Comparison of ENCODE assay signal across 15 cellular contexts in the genomic region with DNA sequence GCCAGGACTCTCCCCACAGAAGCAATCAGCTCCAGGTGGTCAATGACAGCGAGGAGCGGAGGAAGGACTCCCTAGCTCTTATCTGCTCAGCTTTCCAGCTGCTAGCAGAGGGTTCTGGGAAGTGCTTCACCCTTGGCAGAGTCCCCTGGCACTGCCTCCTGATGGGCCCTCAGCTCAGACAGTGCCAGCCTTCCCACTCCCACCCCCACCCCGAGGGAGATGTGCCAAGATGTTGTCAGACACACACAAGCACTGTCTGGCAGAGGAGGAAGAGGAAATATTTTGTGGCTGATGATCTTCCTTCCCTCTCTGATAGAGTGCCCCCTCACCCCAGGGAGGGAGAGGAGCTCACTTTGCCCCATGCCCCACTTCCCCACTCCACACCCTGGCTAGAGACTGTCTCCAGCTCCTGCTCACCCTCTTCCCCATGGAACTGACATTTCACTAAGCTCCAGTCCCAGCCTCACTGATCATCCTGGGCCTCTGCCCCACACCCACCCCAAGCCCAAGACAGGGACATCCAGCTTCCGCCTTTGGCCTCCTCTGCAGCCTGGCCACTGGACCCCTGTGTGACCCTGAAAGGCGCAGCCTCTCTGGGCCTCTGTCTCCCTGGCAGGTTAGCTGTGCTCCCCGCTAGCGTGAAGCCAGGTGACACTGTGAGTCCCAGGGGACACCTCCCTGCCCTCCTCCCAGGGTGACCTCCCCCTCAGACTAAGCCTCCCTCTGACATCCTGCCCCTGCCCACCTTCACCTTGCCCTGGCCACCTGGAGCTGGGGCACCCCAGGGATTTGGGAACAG. TPM values are rescaled to one million over a fixed set of nuclear protein-coding genes. Genes with fewer than 3 reads are reported as not detected.
DNase-seq lines count a peak whose midpoint lies in the region; ATAC-seq and TF ChIP-seq lines count a peak whose summit lies in the region.
"Had no signal": no experiment of that assay in that cellular context is flagged by ENCODE, and none has a peak within 500 bp of the region (broad histone marks: within the 10 kb centered on the region; RNA-seq: fewer than 3 reads in every experiment).

No MANE protein-coding gene starts in this region.

- H3K27me3 Mint-ChIP-seq in activated CD4-positive, alpha-beta T cell treated with anti-CD3 and anti-CD28 coated beads, Interleukin-2, amount 10 ng/mL, durations not matched to agents 7 days and 5 days: peaks cover 5% of the 10 kb centered on the region
- peaks cover 7% of the 10 kb centered on the region for H3K27me3 Mint-ChIP-seq in endodermal cell (ENCODE audit: insufficient read depth)
- H3K27me3 Mint-ChIP-seq in CD8-positive, alpha-beta T cell (ENCODE audit: low read depth): peaks cover 3% of the 10 kb centered on the region

- H3K27ac ChIP-seq in endodermal cell (ENCODE audit: low read depth, low read length): no peak overlapping the region
- H3K27ac ChIP-seq in uterus: no peak overlapping the region
- no peak overlapping the region for H3K27ac ChIP-seq in CD8-positive, alpha-beta T cell (ENCODE audit: low read depth, low read length)

- no peaks in the 10 kb centered on the region for H3K9me3 ChIP-seq in endodermal cell (ENCODE audit: control insufficient read depth, low read length)
- no peaks in the 10 kb centered on the region for H3K9me3 ChIP-seq in uterus
- no peaks in the 10 kb centered on the region for H3K9me3 ChIP-seq in CD8-positive, alpha-beta T cell (ENCODE audit: low read length)
- H3K9me3 ChIP-seq: stomach had no signal

- 92 to 94% methylated on average over 2 to 7 of the region's 7 CpGs for WGBS in endodermal cell (ENCODE audit: insufficient coverage in 1 of 2, insufficient read length in 1 of 2), 2 experiments

- H3K4me1 ChIP-seq in endodermal cell (ENCODE audit: control insufficient read depth, insufficient read depth, low read length): no peaks in the 10 kb centered on the region
- peaks cover 0 to 6% of the 10 kb centered on the region in 2 donors for H3K4me1 ChIP-seq in uterus
- no peaks in the 10 kb centered on the region for H3K4me1 ChIP-seq in CD8-positive, alpha-beta T cell (ENCODE audit: insufficient read depth, low read length)

- TF ChIP-seq POLR2A in uterus (IDR thresholded peaks at IDR 0.05): no peak

- intact Hi-C loops in uterus (cut with DNase I; ENCODE audit: low total_unique reads): no loop called here
- intact Hi-C loops in CD8-positive, alpha-beta T cell (cut with DNase I, micrococcal nuclease): no loop called here

- H3K4me3 ChIP-seq in endodermal cell (ENCODE audit: low read length) (no peak overlapping the region), uterus (no peak overlapping the region)
- H3K4me3 ChIP-seq in CD8-positive, alpha-beta T cell (ENCODE audit: low read depth, low read length): no peak overlapping the region
- H3K4me3 ChIP-seq: stomach had no signal

- TF ChIP-seq CTCF in endodermal cell (conservative IDR thresholded peaks at IDR 0.05) (no peak), uterus (IDR thresholded peaks at IDR 0.05) (no peak)
- no peak for TF ChIP-seq CTCF in CD8-positive, alpha-beta T cell (IDR thresholded peaks at IDR 0.05)

- POLR2A ChIA-PET in activated CD4-positive, alpha-beta T cell treated with anti-CD3 and anti-CD28 coated beads, Interleukin-2, amount 10 ng/mL, durations not matched to agents 7 days and 5 days (lab: Charles Lee): no interaction called here
- POLR2A ChIA-PET in CD8-positive, alpha-beta T cell (lab: Charles Lee): no interaction called here

- CTCF ChIA-PET in activated CD4-positive, alpha-beta T cell treated with anti-CD3 and anti-CD28 coated beads, Interleukin-2, amount 10 ng/mL, durations not matched to agents 7 days and 5 days (lab: Charles Lee): interaction anchor here (0.7 to 3.5 kb wide), 9 partner anchors 10 to 173 kb away, joined by 3 to 33 read pairs (median 4); a partner anchor contains a TSS
- CTCF ChIA-PET in CD8-positive, alpha-beta T cell (lab: Charles Lee): interaction anchor here (0.9 to 4.6 kb wide), 7 partner anchors 10 to 265 kb away, joined by 3 to 31 read pairs (median 4); no protein-coding TSS in a partner anchor

- H3K4me3 Mint-ChIP-seq in activated CD4-positive, alpha-beta T cell treated with anti-CD3 and anti-CD28 coated beads, Interleukin-2, amount 10 ng/mL, durations not matched to agents 7 days and 5 days: no peak overlapping the region
- no peak overlapping the region for H3K4me3 Mint-ChIP-seq in endodermal cell
- H3K4me3 Mint-ChIP-seq in CD8-positive, alpha-beta T cell: no peak overlapping the region
- H3K4me3 Mint-ChIP-seq: HFFc6, natural killer cell had no signal

- no peaks in the 10 kb centered on the region for H3K9me3 Mint-ChIP-seq in activated CD4-positive, alpha-beta T cell treated with anti-CD3 and anti-CD28 coated beads, Interleukin-2, amount 10 ng/mL, durations not matched to agents 7 days and 5 days
- H3K9me3 Mint-ChIP-seq in endodermal cell: no peaks in the 10 kb centered on the region
- H3K9me3 Mint-ChIP-seq in CD8-positive, alpha-beta T cell: no peaks in the 10 kb centered on the region
- H3K9me3 Mint-ChIP-seq: HFFc6, natural killer cell had no signal

- H3K9ac ChIP-seq in endodermal cell (ENCODE audit: extremely low read depth, low read length, poor library complexity, severe bottlenecking): no peak overlapping the region

- ATAC-seq in CD8-positive, alpha-beta T cell: no peak
- ATAC-seq: natural killer cell had no signal

- H3K27ac Mint-ChIP-seq in activated CD4-positive, alpha-beta T cell treated with anti-CD3 and anti-CD28 coated beads, Interleukin-2, amount 10 ng/mL, durations not matched to agents 7 days and 5 days: peak overlapping the region; percentile 32
- no peak overlapping the region for H3K27ac Mint-ChIP-seq in endodermal cell
- H3K27ac Mint-ChIP-seq in CD8-positive, alpha-beta T cell: no peak overlapping the region
- H3K27ac Mint-ChIP-seq: HFFc6, natural killer cell had no signal

- DNase-seq in activated CD4-positive, alpha-beta T cell treated with anti-CD3 and anti-CD28 coated beads, Interleukin-2, amount 10 ng/mL, durations not matched to agents 7 days and 5 days: no peak
- DNase-seq in activated CD4-positive, alpha-beta T cell treated with anti-CD3 and anti-CD28 coated beads for 4 hours: no peak
- DNase-seq in endodermal cell (peak; percentile 45), medulla oblongata (ENCODE audit: extremely low spot score) (peak; percentile 84), uterus (peak; percentile 37 to 48), retina (no peak), T-helper 9 cell (no peak)
- DNase-seq in CD8-positive, alpha-beta T cell: no peak
- DNase-seq: activated naive CD4-positive, alpha-beta T cell treated with anti-CD3 and anti-CD28 coated beads, Interleukin-2, amount 50 U/mL, for 16 hours; effector CD4-positive, alpha-beta T cell; HFFc6; natural killer cell; OCI-M1; stimulated activated CD4-positive, alpha-beta T cell treated with anti-CD3 and anti-CD28 coated beads, Interleukin-1b, Interleukin-23, amount 100 ng/mL, for 48 hours; stomach had no signal

- H3K4me1 Mint-ChIP-seq in activated CD4-positive, alpha-beta T cell treated with anti-CD3 and anti-CD28 coated beads, Interleukin-2, amount 10 ng/mL, durations not matched to agents 7 days and 5 days: no peaks in the 10 kb centered on the region
- no peaks in the 10 kb centered on the region for H3K4me1 Mint-ChIP-seq in endodermal cell
- H3K4me1 Mint-ChIP-seq in CD8-positive, alpha-beta T cell (ENCODE audit: low read depth): no peaks in the 10 kb centered on the region
- H3K4me1 Mint-ChIP-seq: natural killer cell had no signal

- H3K36me3 Mint-ChIP-seq in activated CD4-positive, alpha-beta T cell treated with anti-CD3 and anti-CD28 coated beads, Interleukin-2, amount 10 ng/mL, durations not matched to agents 7 days and 5 days (ENCODE audit: low read depth): no peaks in the 10 kb centered on the region
- no peaks in the 10 kb centered on the region for H3K36me3 Mint-ChIP-seq in endodermal cell (ENCODE audit: low read depth)
- H3K36me3 Mint-ChIP-seq in CD8-positive, alpha-beta T cell: no peaks in the 10 kb centered on the region
- H3K36me3 Mint-ChIP-seq: natural killer cell had no signal

- H3K36me3 ChIP-seq in endodermal cell (ENCODE audit: control insufficient read depth, insufficient read depth, low read length): no peaks in the 10 kb centered on the region
- no peaks in the 10 kb centered on the region for H3K36me3 ChIP-seq in uterus
- no peaks in the 10 kb centered on the region for H3K36me3 ChIP-seq in CD8-positive, alpha-beta T cell (ENCODE audit: insufficient read depth, low read length)

- no peaks in the 10 kb centered on the region for H3K27me3 ChIP-seq in endodermal cell (ENCODE audit: control insufficient read depth, insufficient read depth, low read length, poor library complexity, severe bottlenecking)
- H3K27me3 ChIP-seq in uterus: no peaks in the 10 kb centered on the region
- no peaks in the 10 kb centered on the region for H3K27me3 ChIP-seq in CD8-positive, alpha-beta T cell (ENCODE audit: insufficient read depth, low read length)
- H3K27me3 ChIP-seq: stomach had no signal

RNA-seq across cellular contexts. Expression of a gene that starts 44.5 kb away (rescaled TPM):
- under 1 TPM in 1 of 2 experiments, not detected in 1; 0.37 TPM for total RNA-seq in activated CD4-positive, alpha-beta T cell treated with anti-CD3 and anti-CD28 coated beads, Interleukin-2, amount 10 ng/mL, durations not matched to agents 7 days and 5 days
- 1 to 10 TPM; 1.1 to 1.9 TPM for total RNA-seq in endodermal cell
- polyA plus RNA-seq in endodermal cell (2013, experiment 1 of 2): 0.71 TPM
- polyA plus RNA-seq in endodermal cell (2013, experiment 2 of 2): 0.21 TPM
- 10 to 100 TPM; 11.8 to 58.1 (median 31.8) TPM for total RNA-seq in uterus
- not detected for total RNA-seq in CD8-positive, alpha-beta T cell
- total RNA-seq: HFFc6, natural killer cell had no signal

RNA-seq across cellular contexts. Expression of a gene that starts 45.2 kb away (rescaled TPM):
- total RNA-seq in activated CD4-positive, alpha-beta T cell treated with anti-CD3 and anti-CD28 coated beads, Interleukin-2, amount 10 ng/mL, durations not matched to agents 7 days and 5 days: under 1 TPM in 1 of 2 experiments, not detected in 1; 0.06 TPM
- total RNA-seq in endodermal cell (under 1 TPM in 1 of 2 donors, not detected in 1; 0.13 TPM), uterus (1 to 10 TPM in 2 of 4 donors, under 1 TPM in 1, not detected in 1; 0.29 to 2.8 (median 1.0) TPM)
- polyA plus RNA-seq in endodermal cell (2013, experiment 1 of 2): 0.28 TPM
- 0.21 TPM for polyA plus RNA-seq in endodermal cell (2013, experiment 2 of 2)
- under 1 TPM; 0.31 to 0.43 TPM for total RNA-seq in CD8-positive, alpha-beta T cell
- total RNA-seq: HFFc6 had no signal

Comparison
In these comparisons a context has a peak if more than half of its experiments do, and no peak if none do; other contexts are left out.
1. DNase-seq: peak in endodermal cell (single experiment), medulla oblongata (single experiment) and uterus (2 of 2); none in activated CD4-positive, alpha-beta T cell treated with anti-CD3 and anti-CD28 coated beads, Interleukin-2, amount 10 ng/mL, durations not matched to agents 7 days and 5 days (single experiment), activated CD4-positive, alpha-beta T cell treated with anti-CD3 and anti-CD28 coated beads for 4 hours (0 of 2), retina (single experiment), CD8-positive, alpha-beta T cell (0 of 7) and T-helper 9 cell (single experiment).
2. RNA of a gene that starts 44.5 kb away (total RNA-seq): 11.8 to 58.1 TPM in uterus; 1.1 to 1.9 TPM in endodermal cell, 0.37 TPM in activated CD4-positive, alpha-beta T cell treated with anti-CD3 and anti-CD28 coated beads, Interleukin-2, amount 10 ng/mL, durations not matched to agents 7 days and 5 days and not detected in CD8-positive, alpha-beta T cell; every median in the first group is over 4 times any median in the second.